Comparison of ENCODE assay signal across 8 cellular contexts in the genomic region with DNA sequence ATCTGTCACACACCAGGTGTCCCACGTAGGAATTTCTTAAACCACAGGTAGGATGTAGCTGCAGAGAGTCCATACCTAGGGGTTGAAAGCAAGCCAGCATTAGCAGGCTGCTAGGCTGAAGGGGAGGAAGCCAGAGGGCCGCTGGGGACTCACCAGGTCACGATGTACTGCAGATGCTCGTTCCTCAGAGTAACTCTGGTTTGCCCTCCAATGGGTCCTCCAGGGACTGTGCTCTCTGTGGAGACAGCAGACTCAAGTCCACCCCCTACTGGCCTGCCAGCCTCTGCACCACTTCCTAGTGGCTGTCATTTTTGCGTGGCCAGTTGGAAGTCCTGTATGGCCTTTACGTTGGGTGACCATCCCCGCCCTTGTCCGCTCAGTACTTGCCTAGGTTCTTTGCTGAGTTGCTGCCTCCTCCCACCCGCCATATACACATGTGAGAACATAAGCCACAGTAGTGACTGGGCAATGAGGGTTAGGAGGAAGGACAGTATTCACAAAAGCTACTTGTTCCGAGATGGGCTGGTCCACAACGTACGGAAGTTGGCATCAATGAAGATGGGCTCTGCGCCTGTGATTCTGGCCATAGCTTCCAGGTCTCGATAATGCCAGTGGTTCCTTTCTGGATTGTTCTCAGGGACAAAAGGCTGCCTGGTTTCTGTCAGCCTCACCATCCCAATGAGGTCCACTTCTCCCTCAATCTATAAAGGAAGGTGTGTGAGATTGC. TPM values are rescaled to one million over a fixed set of nuclear protein-coding genes. Genes with fewer than 3 reads are reported as not detected.
A peak's percentile ranks its signal among the peaks of the same experiment; 100 is the strongest.
DNase-seq lines count a peak whose midpoint lies in the region; ATAC-seq and TF ChIP-seq lines count a peak whose summit lies in the region.

No MANE protein-coding gene starts in this region.

- peaks cover 19% of the 10 kb centered on the region for H4K20me1 ChIP-seq in hepatocyte (ENCODE audit: insufficient read depth, poor library complexity, severe bottlenecking)

- peaks cover 20% of the 10 kb centered on the region for H3K4me1 ChIP-seq in hepatocyte (ENCODE audit: insufficient read depth)

- no peak for ATAC-seq in Right ventricle myocardium superior (ENCODE audit: poor library complexity)
- ATAC-seq in activated T-cell treated with anti-CD3 and anti-CD28 coated beads, Interleukin-2, amount 50 U/mL, for 4 hours: no peak
- no peak for ATAC-seq in GM18907 (IDR thresholded peaks at IDR 0.05; ENCODE audit: unreplicated experiment)

- no peak overlapping the region for H3K4me3 ChIP-seq in hepatocyte

- no peak overlapping the region for H2AFZ ChIP-seq in hepatocyte

- peaks cover 48% of the 10 kb centered on the region for H3K36me3 Mint-ChIP-seq in activated T-cell treated with anti-CD3 and anti-CD28 coated beads, Interleukin-2, amount 50 U/mL, for 4 hours (ENCODE audit: insufficient read depth)

- H3K27ac ChIP-seq in hepatocyte: no peak overlapping the region

- H3K9me2 ChIP-seq in hepatocyte (replicated peaks; ENCODE audit: insufficient read depth): no peaks in the 10 kb centered on the region

- intact Hi-C loops in Right ventricle myocardium superior (cut with DNase I): no loop called here
- intact Hi-C loops in cardiac septum (cut with DNase I): no loop called here

- no peaks in the 10 kb centered on the region for H3K27me3 ChIP-seq in hepatocyte

- no peaks in the 10 kb centered on the region for H3K9me3 Mint-ChIP-seq in activated T-cell treated with anti-CD3 and anti-CD28 coated beads, Interleukin-2, amount 50 U/mL, for 4 hours

- H3K36me3 ChIP-seq in hepatocyte (replicated peaks; ENCODE audit: insufficient read depth, low read depth): peaks cover 3% of the 10 kb centered on the region

- H3K9me3 ChIP-seq in hepatocyte (ENCODE audit: low read depth): no peaks in the 10 kb centered on the region

- H3K4me1 Mint-ChIP-seq in activated T-cell treated with anti-CD3 and anti-CD28 coated beads, Interleukin-2, amount 50 U/mL, for 4 hours (ENCODE audit: low read depth): peaks cover 40% of the 10 kb centered on the region

- 80% methylated on average over 14 of the region's 14 CpGs for WGBS in hepatocyte (ENCODE audit: low lambda C conversion rate, missing lambda C conversion rate)

- no peak overlapping the region for H3K4me2 ChIP-seq in hepatocyte

- peak overlapping the region; percentile 8 for H3K4me3 Mint-ChIP-seq in activated T-cell treated with anti-CD3 and anti-CD28 coated beads, Interleukin-2, amount 50 U/mL, for 4 hours

- DNase-seq in Right ventricle myocardium superior: peak; percentile 52
- DNase-seq in cardiac septum (ENCODE audit: low spot score): no peak
- peak; percentile 80 for DNase-seq in NAMALWA (ENCODE audit: low spot score)
- DNase-seq in activated T-cell treated with anti-CD3 and anti-CD28 coated beads, Interleukin-2, amount 50 U/mL, for 4 hours: no peak
- DNase-seq in hepatocyte (ENCODE audit: low spot score): peak; percentile 64
- no peak for DNase-seq in effector CD8-positive, alpha-beta T cell (lab: John Stamatoyannopoulos, UW)
- DNase-seq in NCI-H1092 treated with DMSO at 0.1 percent for 48 hours (lab: John Stamatoyannopoulos, UW): no peak

- no peaks in the 10 kb centered on the region for H3K27me3 Mint-ChIP-seq in activated T-cell treated with anti-CD3 and anti-CD28 coated beads, Interleukin-2, amount 50 U/mL, for 4 hours (ENCODE audit: low read depth)

- TF ChIP-seq CTCF in hepatocyte (IDR thresholded peaks at IDR 0.05; ENCODE audit: poor library complexity): peak; percentile 47

- H3K79me2 ChIP-seq in hepatocyte: peaks cover 56% of the 10 kb centered on the region

RNA-seq across cellular contexts. Expression of a gene that starts 4.1 kb away (rescaled TPM):
- total RNA-seq in Right ventricle myocardium superior (834 TPM), cardiac septum (761 TPM), hepatocyte (2,138 and 2,226 TPM in 2 replicates)
- total RNA-seq in activated T-cell treated with anti-CD3 and anti-CD28 coated beads, Interleukin-2, amount 50 U/mL, for 4 hours: 1,000 to 10,000 TPM; 3,573 to 3,630 (median 3,625) TPM
- polyA plus RNA-seq in hepatocyte: 377 and 404 TPM in 2 replicates

RNA-seq across cellular contexts. Expression of a gene that starts 4.1 kb away (rescaled TPM):
- total RNA-seq in Right ventricle myocardium superior (19.2 TPM), cardiac septum (20.2 TPM), hepatocyte (15.3 and 18.8 TPM in 2 replicates)
- 10 to 100 TPM; 52.8 to 58.6 (median 55.3) TPM for total RNA-seq in activated T-cell treated with anti-CD3 and anti-CD28 coated beads, Interleukin-2, amount 50 U/mL, for 4 hours
- 18.7 and 23.4 TPM in 2 replicates for polyA plus RNA-seq in hepatocyte

RNA-seq across cellular contexts. Expression of a gene that starts 4.2 kb away (rescaled TPM):
- total RNA-seq in Right ventricle myocardium superior (55.4 TPM), cardiac septum (58.7 TPM), hepatocyte (33.9 and 37.4 TPM in 2 replicates)
- 10 to 100 TPM; 24.1 to 37.1 (median 30.6) TPM for total RNA-seq in activated T-cell treated with anti-CD3 and anti-CD28 coated beads, Interleukin-2, amount 50 U/mL, for 4 hours
- polyA plus RNA-seq in hepatocyte: 76.5 and 83.9 TPM in 2 replicates

RNA-seq across cellular contexts. Expression of a gene that starts 4.3 kb away (rescaled TPM):
- total RNA-seq in Right ventricle myocardium superior: 14.0 TPM
- total RNA-seq in cardiac septum: 12.5 TPM
- total RNA-seq in activated T-cell treated with anti-CD3 and anti-CD28 coated beads, Interleukin-2, amount 50 U/mL, for 4 hours: 10 to 100 TPM; 48.0 to 64.1 (median 57.9) TPM
- 13.2 and 13.6 TPM in 2 replicates for total RNA-seq in hepatocyte
- polyA plus RNA-seq in hepatocyte: 22.9 and 25.5 TPM in 2 replicates

RNA-seq across cellular contexts. Expression of a gene that starts 16.1 kb away (rescaled TPM):
- total RNA-seq in Right ventricle myocardium superior (11.1 TPM), cardiac septum (14.2 TPM), hepatocyte (20.2 and 23.4 TPM in 2 replicates)
- total RNA-seq in activated T-cell treated with anti-CD3 and anti-CD28 coated beads, Interleukin-2, amount 50 U/mL, for 4 hours: 10 to 100 TPM; 56.0 to 61.7 (median 58.5) TPM
- polyA plus RNA-seq in hepatocyte: 22.9 and 24.3 TPM in 2 replicates

Comparison
In these comparisons a context has a peak if more than half of its experiments do, and no peak if none do; other contexts are left out.
1. DNase-seq: peak in Right ventricle myocardium superior (single experiment), NAMALWA (single experiment) and hepatocyte (single experiment); none in cardiac septum (single experiment), activated T-cell treated with anti-CD3 and anti-CD28 coated beads, Interleukin-2, amount 50 U/mL, for 4 hours (single experiment), effector CD8-positive, alpha-beta T cell (single experiment) and NCI-H1092 treated with DMSO at 0.1 percent for 48 hours (single experiment).